In the genomic region with DNA sequence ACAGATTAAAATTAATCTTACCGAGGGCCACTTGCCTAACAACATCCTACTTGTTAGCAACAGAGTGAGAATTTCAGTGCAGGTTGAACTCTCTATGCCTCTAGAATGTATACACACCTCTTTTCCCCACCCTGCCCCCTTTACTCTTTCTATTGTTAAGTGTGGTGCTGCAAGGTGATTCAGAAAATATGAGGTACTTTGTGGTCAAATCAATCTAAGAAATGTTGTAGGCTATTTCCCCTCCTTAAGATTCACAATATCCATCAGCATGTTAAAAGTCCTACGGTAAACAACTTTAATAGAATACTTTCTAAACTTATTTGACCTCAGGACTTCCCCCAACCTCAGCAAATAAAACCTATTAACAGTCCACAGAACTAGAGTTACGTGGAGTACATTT, we compare ENCODE assay signal across 3 cellular contexts.
"Had no signal": no experiment of that assay in that cellular context is flagged by ENCODE, and none has a peak within 500 bp of the region (broad histone marks: within the 10 kb centered on the region; RNA-seq: fewer than 3 reads in every experiment).

No MANE protein-coding gene starts in this region.

- ATAC-seq: GM12878 had no signal

- DNase-seq: GDM1, GF-D8 had no signal

- H3K4me3 ChIP-seq: GM12878 had no signal
